ENCODE assay signal across 1 cellular context in genomic region chr14:100374270-100374669, GRCh38.
TF ChIP-seq lines count a peak whose summit lies in the region.

No MANE protein-coding gene starts in this region.

TF ChIP-seq in H1, 55 proteins besides CTCF, POLR2A, EP300 and RAD21:
- no peak for TF ChIP-seq BRCA1 (IDR thresholded peaks at IDR 0.05; ENCODE audit: low read depth, low read length)
- TF ChIP-seq TEAD4 (IDR thresholded peaks at IDR 0.05; ENCODE audit: low read depth, low read length): no peak
- no peak for TF ChIP-seq MAX (IDR thresholded peaks at IDR 0.05)
- no peak for TF ChIP-seq SP2 (IDR thresholded peaks at IDR 0.05; ENCODE audit: low read length)
- TF ChIP-seq PHF8 (conservative IDR thresholded peaks at IDR 0.05; ENCODE audit: low read depth, low read length): no peak
- TF ChIP-seq EGR1 (IDR thresholded peaks at IDR 0.05; ENCODE audit: borderline replicate concordance, low read depth, low read length): no peak
- no peak for TF ChIP-seq CREB1 (IDR thresholded peaks at IDR 0.05)
- no peak for TF ChIP-seq KDM1A (IDR thresholded peaks at IDR 0.05; ENCODE audit: borderline replicate concordance, low read length)
- TF ChIP-seq ATF3 (IDR thresholded peaks at IDR 0.05; ENCODE audit: insufficient read depth, low read depth, low read length): no peak
- no peak for TF ChIP-seq MAFK (IDR thresholded peaks at IDR 0.05; ENCODE audit: low read depth, low read length)
- no peak for TF ChIP-seq CTBP2 (IDR thresholded peaks at IDR 0.05; ENCODE audit: borderline replicate concordance, insufficient read depth, insufficient read length, low read length)
- TF ChIP-seq SP1 (IDR thresholded peaks at IDR 0.05; ENCODE audit: low read depth, low read length): no peak
- no peak for TF ChIP-seq SUZ12 (IDR thresholded peaks at IDR 0.05; ENCODE audit: low read length)
- no peak for TF ChIP-seq ZNF274 (IDR thresholded peaks at IDR 0.05; ENCODE audit: borderline replicate concordance, extremely low read depth, low read length)
- no peak for TF ChIP-seq EZH2 (IDR thresholded peaks at IDR 0.05; ENCODE audit: low read depth, low read length, severe bottlenecking)
